Comparison of ENCODE assay signal across 2 cellular contexts in the genomic region with DNA sequence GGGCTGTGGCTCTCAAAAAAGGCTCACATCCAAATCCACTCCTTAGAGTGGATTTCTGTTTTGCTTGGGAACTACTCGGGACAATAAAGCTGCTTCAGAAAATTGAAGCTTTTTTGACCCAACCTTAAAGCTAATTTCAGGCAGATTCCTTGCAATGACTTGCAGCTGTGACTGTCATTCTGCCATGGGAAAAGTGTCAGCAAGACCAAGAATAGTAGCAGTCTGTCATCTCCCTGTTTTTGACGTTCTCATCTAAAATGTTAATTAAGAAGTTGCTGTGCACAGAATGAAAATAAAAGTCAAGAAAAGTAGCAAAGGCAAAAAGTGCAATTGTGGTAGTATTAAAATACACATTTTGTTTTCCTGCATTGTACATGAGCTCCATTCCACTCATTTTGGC.
TF ChIP-seq lines count a peak whose summit lies in the region.

No MANE protein-coding gene starts in this region.

TF ChIP-seq in GM23338, 12 proteins besides CTCF, POLR2A, EP300 and RAD21 (continued from another document and continues in another):
- TF ChIP-seq ZNF462 (CRISPR knock-in tag; IDR thresholded peaks at IDR 0.05) (no peak), STAT1 (IDR thresholded peaks at IDR 0.05; ENCODE audit: unreplicated experiment) (no peak), ETS1 (IDR thresholded peaks at IDR 0.05) (no peak), NANOG (IDR thresholded peaks at IDR 0.05; ENCODE audit: borderline replicate concordance) (no peak), JUNB (IDR thresholded peaks at IDR 0.05; ENCODE audit: unreplicated experiment) (no peak), CREB1 (CRISPR knock-in tag; IDR thresholded peaks at IDR 0.05; ENCODE audit: low read depth) (no peak), EZH2 (IDR thresholded peaks at IDR 0.05; ENCODE audit: low read depth, unreplicated experiment) (no peak), EZH2phosphoT487 (IDR thresholded peaks at IDR 0.05; ENCODE audit: unreplicated experiment) (no peak), POLR2AphosphoS5 (IDR thresholded peaks at IDR 0.05; ENCODE audit: low read depth) (no peak)
- TF ChIP-seq, protein P1, sequence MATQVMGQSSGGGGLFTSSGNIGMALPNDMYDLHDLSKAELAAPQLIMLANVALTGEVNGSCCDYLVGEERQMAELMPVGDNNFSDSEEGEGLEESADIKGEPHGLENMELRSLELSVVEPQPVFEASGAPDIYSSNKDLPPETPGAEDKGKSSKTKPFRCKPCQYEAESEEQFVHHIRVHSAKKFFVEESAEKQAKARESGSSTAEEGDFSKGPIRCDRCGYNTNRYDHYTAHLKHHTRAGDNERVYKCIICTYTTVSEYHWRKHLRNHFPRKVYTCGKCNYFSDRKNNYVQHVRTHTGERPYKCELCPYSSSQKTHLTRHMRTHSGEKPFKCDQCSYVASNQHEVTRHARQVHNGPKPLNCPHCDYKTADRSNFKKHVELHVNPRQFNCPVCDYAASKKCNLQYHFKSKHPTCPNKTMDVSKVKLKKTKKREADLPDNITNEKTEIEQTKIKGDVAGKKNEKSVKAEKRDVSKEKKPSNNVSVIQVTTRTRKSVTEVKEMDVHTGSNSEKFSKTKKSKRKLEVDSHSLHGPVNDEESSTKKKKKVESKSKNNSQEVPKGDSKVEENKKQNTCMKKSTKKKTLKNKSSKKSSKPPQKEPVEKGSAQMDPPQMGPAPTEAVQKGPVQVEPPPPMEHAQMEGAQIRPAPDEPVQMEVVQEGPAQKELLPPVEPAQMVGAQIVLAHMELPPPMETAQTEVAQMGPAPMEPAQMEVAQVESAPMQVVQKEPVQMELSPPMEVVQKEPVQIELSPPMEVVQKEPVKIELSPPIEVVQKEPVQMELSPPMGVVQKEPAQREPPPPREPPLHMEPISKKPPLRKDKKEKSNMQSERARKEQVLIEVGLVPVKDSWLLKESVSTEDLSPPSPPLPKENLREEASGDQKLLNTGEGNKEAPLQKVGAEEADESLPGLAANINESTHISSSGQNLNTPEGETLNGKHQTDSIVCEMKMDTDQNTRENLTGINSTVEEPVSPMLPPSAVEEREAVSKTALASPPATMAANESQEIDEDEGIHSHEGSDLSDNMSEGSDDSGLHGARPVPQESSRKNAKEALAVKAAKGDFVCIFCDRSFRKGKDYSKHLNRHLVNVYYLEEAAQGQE (IDR thresholded peaks at IDR 0.05; ENCODE audit: unreplicated experiment) = no peak

TF ChIP-seq in neural cell, 6 proteins besides CTCF, POLR2A, EP300 and RAD21 (continued from another document):
- TF ChIP-seq MXI1 (conservative IDR thresholded peaks at IDR 0.05; ENCODE audit: poor library complexity, severe bottlenecking) (no peak), SMC3 (conservative IDR thresholded peaks at IDR 0.05; ENCODE audit: poor library complexity) (no peak)
